10 cellular contexts compared by ENCODE assay signal in the genomic region with DNA sequence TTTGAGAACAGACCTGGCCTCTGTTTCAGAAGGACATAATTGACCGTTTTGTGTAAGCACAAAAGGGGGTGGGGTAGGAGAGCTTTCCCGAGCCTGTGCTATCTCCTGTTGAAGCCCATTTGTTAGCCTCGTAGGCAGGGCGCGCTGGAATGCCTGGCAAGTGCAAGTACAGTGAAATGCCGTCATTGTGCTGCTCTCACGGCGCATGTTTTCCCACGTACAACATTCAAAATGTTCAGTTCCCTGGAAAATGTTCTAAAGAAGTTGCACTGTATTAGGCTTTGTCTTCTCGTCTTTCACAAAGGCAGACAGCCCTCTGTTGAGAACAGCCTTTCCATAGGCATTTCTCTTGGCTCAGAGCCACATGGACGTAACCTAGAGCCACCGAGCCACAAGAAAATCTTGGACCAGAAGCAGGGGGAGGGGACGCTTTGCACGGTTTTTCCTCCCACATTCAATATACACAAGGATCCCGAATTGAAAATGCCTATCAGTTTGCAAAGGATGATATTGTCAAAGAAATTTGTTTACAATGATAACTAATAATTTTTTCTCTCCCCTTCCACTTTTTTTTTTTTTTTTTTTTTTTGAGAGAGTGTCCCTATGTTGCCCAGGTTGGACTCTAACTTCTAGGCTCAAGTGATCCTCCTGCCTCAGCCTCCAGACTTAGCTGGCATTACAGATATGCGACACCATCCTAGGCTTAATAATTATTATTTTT. TPM values are rescaled to one million over a fixed set of nuclear protein-coding genes. Genes with fewer than 3 reads are reported as not detected.
DNase-seq lines count a peak whose midpoint lies in the region; ATAC-seq, FAIRE-seq and TF ChIP-seq lines count a peak whose summit lies in the region.
"Had no signal": no experiment of that assay in that cellular context is flagged by ENCODE, and none has a peak within 500 bp of the region (broad histone marks: within the 10 kb centered on the region; RNA-seq: fewer than 3 reads in every experiment).

No MANE protein-coding gene starts in this region.

- peak; percentile 89 for ATAC-seq in lung (ENCODE audit: insufficient read depth, low FRiP score)
- ATAC-seq in stimulated activated effector memory CD8-positive, alpha-beta T cell treated with anti-CD3 and anti-CD28 coated beads, Interleukin-12 subunit alpha, Interleukin-12 subunit beta, amount 100 ng/mL, for 72 hours = no peak

- no peak for TF ChIP-seq CTCF in lung (IDR thresholded peaks at IDR 0.05; ENCODE audit: control extremely low read depth, extremely low read depth)

- H3K36me3 Mint-ChIP-seq in stimulated activated effector memory CD8-positive, alpha-beta T cell treated with anti-CD3 and anti-CD28 coated beads, Interleukin-12 subunit alpha, Interleukin-12 subunit beta, amount 100 ng/mL, for 72 hours = no peaks in the 10 kb centered on the region

- H3K27ac Mint-ChIP-seq in stimulated activated effector memory CD8-positive, alpha-beta T cell treated with anti-CD3 and anti-CD28 coated beads, Interleukin-12 subunit alpha, Interleukin-12 subunit beta, amount 100 ng/mL, for 72 hours = no peak overlapping the region

- H3K9me3 ChIP-seq in lung (ENCODE audit: control insufficient read depth in 2 of 2, insufficient read depth in 1 of 2, low read length in 1 of 2) = no peaks in the 10 kb centered on the region
- H3K9me3 ChIP-seq: BLaER1 had no signal

- H3K4me1 ChIP-seq in lung (ENCODE audit: control insufficient read depth in 2 of 2, insufficient read depth in 2 of 2, low read length in 2 of 2) = no peaks in the 10 kb centered on the region

- no peak overlapping the region for H3K4me3 Mint-ChIP-seq in stimulated activated effector memory CD8-positive, alpha-beta T cell treated with anti-CD3 and anti-CD28 coated beads, Interleukin-12 subunit alpha, Interleukin-12 subunit beta, amount 100 ng/mL, for 72 hours

- peak overlapping the region; percentile 25 for H3K4me3 ChIP-seq in lung
- H3K4me3 ChIP-seq: BLaER1 had no signal

- no peaks in the 10 kb centered on the region for H3K27me3 ChIP-seq in lung (ENCODE audit: control insufficient read depth, insufficient read depth)
- H3K27me3 ChIP-seq: BLaER1 had no signal

- peak overlapping the region; percentile 29 to 49 for H3K27ac ChIP-seq in lung (ENCODE audit: low read depth in 1 of 2, low read length in 1 of 2)
- H3K27ac ChIP-seq: BLaER1 had no signal

- peaks cover 18% of the 10 kb centered on the region for H3K4me1 Mint-ChIP-seq in stimulated activated effector memory CD8-positive, alpha-beta T cell treated with anti-CD3 and anti-CD28 coated beads, Interleukin-12 subunit alpha, Interleukin-12 subunit beta, amount 100 ng/mL, for 72 hours

- WGBS in lung, 2 donors = 32 to 57% methylated on average over 16 of the region's 16 CpGs

- DNase-seq in SHP77 (lab: John Stamatoyannopoulos, UW) (peak; percentile 13 to 29), SHP77 treated with DMSO at 0.1 percent for 48 hours (lab: John Stamatoyannopoulos, UW) (no peak), dermis microvascular lymphatic vessel endothelial cell (ENCODE audit: low read depth in 2 of 2) (peak; percentile 77 to 89), lung (ENCODE audit: low spot score) (peak; percentile 60), urothelium cell line (ENCODE audit: low spot score) (peak; percentile 76)
- no peak for DNase-seq in activated effector memory CD4-positive, alpha-beta T cell treated with Interleukin-2 at 50 U/mL for 16 hours
- no peak for DNase-seq in stimulated activated effector memory CD8-positive, alpha-beta T cell treated with anti-CD3 and anti-CD28 coated beads, Interleukin-12 subunit alpha, Interleukin-12 subunit beta, amount 100 ng/mL, for 72 hours (ENCODE audit: low spot score in 2 of 2)
- no peak for DNase-seq in stimulated activated CD4-positive, alpha-beta T cell treated with anti-CD3 and anti-CD28 coated beads, Interleukin-4, amount 100 ng/mL, for 24 hours

- FAIRE-seq in urothelium cell line (lab: Jason Lieb, UNC) = no peak
- FAIRE-seq: islet of Langerhans had no signal

- no peaks in the 10 kb centered on the region for H3K9me3 Mint-ChIP-seq in stimulated activated effector memory CD8-positive, alpha-beta T cell treated with anti-CD3 and anti-CD28 coated beads, Interleukin-12 subunit alpha, Interleukin-12 subunit beta, amount 100 ng/mL, for 72 hours

- no peaks in the 10 kb centered on the region for H3K36me3 ChIP-seq in lung (ENCODE audit: control insufficient read depth in 2 of 2, insufficient read depth in 2 of 2, low read length in 2 of 2)
- H3K36me3 ChIP-seq: BLaER1 had no signal

RNA-seq across cellular contexts. Expression of a gene that starts 54.6 kb away (rescaled TPM):
- total RNA-seq in dermis microvascular lymphatic vessel endothelial cell = 63.8 and 79.8 TPM in 2 replicates
- total RNA-seq in lung = 10 to 100 TPM; 42.3 to 88.7 TPM
- 10 to 100 TPM in 1 of 2 donors, 1 to 10 TPM in 1; 8.6 to 22.2 TPM for polyA plus RNA-seq in lung

Comparison
In these comparisons a context has a peak if more than half of its experiments do, and no peak if none do; other contexts are left out.
1. DNase-seq: peak in SHP77 (2 of 2), dermis microvascular lymphatic vessel endothelial cell (2 of 2), lung (single experiment) and urothelium cell line (single experiment); none in SHP77 treated with DMSO at 0.1 percent for 48 hours (single experiment), activated effector memory CD4-positive, alpha-beta T cell treated with Interleukin-2 at 50 U/mL for 16 hours (single experiment), stimulated activated effector memory CD8-positive, alpha-beta T cell treated with anti-CD3 and anti-CD28 coated beads, Interleukin-12 subunit alpha, Interleukin-12 subunit beta, amount 100 ng/mL, for 72 hours (0 of 2) and stimulated activated CD4-positive, alpha-beta T cell treated with anti-CD3 and anti-CD28 coated beads, Interleukin-4, amount 100 ng/mL, for 24 hours (single experiment).